24 cellular contexts compared by ENCODE assay signal in the genomic region with DNA sequence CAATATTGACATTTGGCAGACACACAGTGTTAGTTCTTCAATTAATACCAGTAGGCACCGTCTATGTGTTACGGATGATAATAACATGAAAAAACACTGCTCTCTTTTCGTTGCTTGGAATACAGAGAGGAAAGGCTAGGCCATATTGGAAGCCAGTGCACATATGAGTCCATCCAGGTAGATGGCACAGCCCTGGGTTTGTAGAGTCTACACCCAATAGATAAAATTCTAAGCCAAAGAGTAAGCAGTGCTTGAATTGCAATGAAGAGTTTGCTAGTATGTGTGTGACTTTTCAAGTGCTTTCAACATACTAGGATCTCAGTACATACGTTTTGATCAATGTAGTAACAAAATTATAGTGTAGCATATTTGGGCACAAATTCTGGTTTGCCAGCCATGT.
"Had no signal": no experiment of that assay in that cellular context is flagged by ENCODE, and none has a peak within 500 bp of the region (broad histone marks: within the 10 kb centered on the region; RNA-seq: fewer than 3 reads in every experiment).

No MANE protein-coding gene starts in this region.

- H3K27ac ChIP-seq: colonic mucosa, epithelial cell of prostate, foreskin keratinocyte, gastroesophageal sphincter, heart left ventricle, hepatocyte, lower lobe of right lung had no signal

- H3K9me3 ChIP-seq: colonic mucosa, gastroesophageal sphincter, heart left ventricle, lower lobe of right lung, mucosa of descending colon had no signal

- H3K4me3 ChIP-seq: colonic mucosa, gastroesophageal sphincter, heart left ventricle, hepatocyte, lower lobe of right lung, mucosa of descending colon had no signal

- ATAC-seq: effector memory CD8-positive, alpha-beta T cell; esophagus mucosa; foreskin keratinocyte; gastroesophageal sphincter; heart left ventricle; left colon; left lobe of liver; left ventricle myocardium superior; mucosa of descending colon had no signal

- H3K36me3 ChIP-seq: colonic mucosa, gastroesophageal sphincter, heart left ventricle, lower lobe of right lung had no signal

- H3K4me1 ChIP-seq: colonic mucosa, heart left ventricle, lower lobe of right lung had no signal

- DNase-seq: colonic mucosa; cortex of kidney; effector CD8-positive, alpha-beta T cell; effector memory CD8-positive, alpha-beta T cell; endodermal cell; erythroblast; foreskin keratinocyte; heart left ventricle; hypothalamus; immature natural killer cell; islet precursor cell; kidney; kidney glomerular epithelial cell; left colon; left ventricle myocardium superior; lower lobe of right lung; mesenchymal stem cell; mucosa of descending colon; naive B cell had no signal

- H3K27me3 ChIP-seq: colonic mucosa, foreskin keratinocyte, heart left ventricle, hepatocyte had no signal
